In the genomic region with DNA sequence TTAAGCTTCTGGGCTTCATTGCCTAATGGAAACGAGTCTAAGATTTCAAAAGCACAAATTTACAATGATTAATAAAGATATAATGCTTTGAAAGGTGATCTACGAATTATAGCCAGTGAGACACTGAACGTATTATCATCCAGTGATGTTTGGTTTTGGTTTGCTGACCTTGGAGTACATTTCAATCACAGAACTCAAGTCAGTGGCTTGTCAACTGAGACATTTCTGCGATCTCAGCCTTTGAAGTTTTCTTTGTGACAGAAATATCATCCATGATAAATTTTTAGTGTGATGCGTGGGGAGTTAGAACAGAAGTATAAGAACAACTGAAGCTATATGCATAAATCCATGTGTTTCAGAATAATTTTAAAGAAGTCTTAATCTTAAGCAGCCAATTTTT, we compare ENCODE assay signal across 16 cellular contexts.
A peak's percentile ranks its signal among the peaks of the same experiment; 100 is the strongest.
DNase-seq lines count a peak whose midpoint lies in the region; ATAC-seq and TF ChIP-seq lines count a peak whose summit lies in the region.
"Had no signal": no experiment of that assay in that cellular context is flagged by ENCODE, and none has a peak within 500 bp of the region (broad histone marks: within the 10 kb centered on the region; RNA-seq: fewer than 3 reads in every experiment).

No MANE protein-coding gene starts in this region.

- H3K9me2 ChIP-seq in MM.1S (replicated peaks; ENCODE audit: insufficient read depth, low read length): no peaks in the 10 kb centered on the region

- H2AFZ ChIP-seq in MM.1S (ENCODE audit: low read length): no peak overlapping the region

- H3K36me3 ChIP-seq in BLaER1 treated with 17β-estradiol and CSF1 and Interleukin-3, amounts not matched to agents 10 nM and 100 nM: no peaks in the 10 kb centered on the region; a peak in 1 of 22 replicates
- no peaks in the 10 kb centered on the region for H3K36me3 ChIP-seq in MM.1S (replicated peaks; ENCODE audit: insufficient read depth, low read length)
- H3K36me3 ChIP-seq in gastrocnemius medialis: no peaks in the 10 kb centered on the region
- H3K36me3 ChIP-seq: stomach had no signal

- peaks cover 27% of the 10 kb centered on the region for H3F3A ChIP-seq in MM.1S (ENCODE audit: insufficient read depth, low read length)

- H3K4me1 ChIP-seq in BLaER1 treated with 17β-estradiol and CSF1 and Interleukin-3, amounts not matched to agents 10 nM and 100 nM: peaks cover 57 to 74% (median 65%) of the 10 kb centered on the region in 10 experiments
- H3K4me1 ChIP-seq in MM.1S (ENCODE audit: low read length) (peaks cover 13% of the 10 kb centered on the region; the same call in 1 of the 2 replicates), gastrocnemius medialis (peaks cover 51 to 54% of the 10 kb centered on the region in 2 donors)

- peak overlapping the region; percentile 85 to 99 (median 91) for H3K4me2 ChIP-seq in BLaER1 treated with 17β-estradiol and CSF1 and Interleukin-3, amounts not matched to agents 10 nM and 100 nM
- H3K4me2 ChIP-seq in MM.1S (ENCODE audit: low read depth, low read length): peak overlapping the region; percentile 90; the same call in 1 of the 2 replicates

- H3K9me3 ChIP-seq in BLaER1 treated with 17β-estradiol and CSF1 and Interleukin-3, amounts not matched to agents 10 nM and 100 nM (replicated peaks in 1 of 11): no peaks in the 10 kb centered on the region
- H3K9me3 ChIP-seq in MM.1S (replicated peaks; ENCODE audit: insufficient read depth, low read length) (no peaks in the 10 kb centered on the region), gastrocnemius medialis (no peaks in the 10 kb centered on the region)
- H3K9me3 ChIP-seq: stomach had no signal

- ATAC-seq in gastrocnemius medialis: no peak
- ATAC-seq in HG03196 (IDR thresholded peaks at IDR 0.05; ENCODE audit: unreplicated experiment): no peak
- ATAC-seq in HG03520 (IDR thresholded peaks at IDR 0.05; ENCODE audit: unreplicated experiment): no peak
- no peak for ATAC-seq in GM21526 (IDR thresholded peaks at IDR 0.05; ENCODE audit: low FRiP score, unreplicated experiment)
- ATAC-seq: activated naive CD8-positive, alpha-beta T cell treated with anti-CD3 and anti-CD28 coated beads, Interleukin-2, amount 50 U/mL, for 24 hours; activated T-cell treated with anti-CD3 and anti-CD28 coated beads, Interleukin-2, amount 50 U/mL, for 72 hours had no signal

- in situ Hi-C loops in gastrocnemius medialis (cut with MboI; ENCODE audit: low sequenced_read_pairs in 4 of 4): loop anchor here (5.0 to 25.0 kb wide), 6 partner anchors 77 to 261 kb away; a partner anchor contains a TSS

- H3K9ac ChIP-seq in BLaER1 treated with 17β-estradiol and CSF1 and Interleukin-3, amounts not matched to agents 10 nM and 100 nM: peak overlapping the region; percentile 82 to 91 (median 87)
- no peak overlapping the region; the same call in 1 of the 2 replicates for H3K9ac ChIP-seq in MM.1S (ENCODE audit: low read length)

- no peak for TF ChIP-seq CTCF in MM.1S (IDR thresholded peaks at IDR 0.05; ENCODE audit: low read length)
- no peak for TF ChIP-seq CTCF in dorsolateral prefrontal cortex (IDR thresholded peaks at IDR 0.05 in 54 of 56, conservative IDR thresholded peaks at IDR 0.05 in 2 of 56; ENCODE audit: low read depth in 1 of 56, partially characterized antibody in 56 of 56)
- TF ChIP-seq CTCF in gastrocnemius medialis (IDR thresholded peaks at IDR 0.05 in 4 of 5, conservative IDR thresholded peaks at IDR 0.05 in 1 of 5): no peak

- peak overlapping the region in 7 of 10 experiments; percentile 8 to 77 (median 70); a peak in 6 of 20 replicates for H3K4me3 ChIP-seq in BLaER1 treated with 17β-estradiol and CSF1 and Interleukin-3, amounts not matched to agents 10 nM and 100 nM
- peak overlapping the region; percentile 71; the same call in 1 of the 2 replicates for H3K4me3 ChIP-seq in MM.1S (ENCODE audit: low read length)
- peak overlapping the region in 52 of 59 donors; percentile 2 to 86 (median 75) for H3K4me3 ChIP-seq in dorsolateral prefrontal cortex
- peak overlapping the region in 2 of 4 donors; percentile 68 to 78 for H3K4me3 ChIP-seq in gastrocnemius medialis
- H3K4me3 ChIP-seq: stomach had no signal

- no peak for TF ChIP-seq POLR2A in gastrocnemius medialis (IDR thresholded peaks at IDR 0.05)

- H3K27ac ChIP-seq in BLaER1 treated with 17β-estradiol and CSF1 and Interleukin-3, amounts not matched to agents 10 nM and 100 nM: peak overlapping the region; percentile 81 to 95 (median 91); a peak in 21 of 22 replicates
- H3K27ac ChIP-seq in MM.1S (ENCODE audit: low read length) (no peak overlapping the region), dorsolateral prefrontal cortex (peak overlapping the region; percentile 88 to 100 (median 99)), gastrocnemius medialis (peak overlapping the region; percentile 93 to 95 (median 94))

- no peak for DNase-seq in MM.1S
- no peak for DNase-seq in dorsolateral prefrontal cortex
- DNase-seq in gastrocnemius medialis: no peak
- no peak for DNase-seq in activated T-cell treated with anti-CD3 and anti-CD28 coated beads, Interleukin-2, amount 50 U/mL, for 48 hours
- DNase-seq: activated CD4-positive, alpha-beta T cell treated with anti-CD3 and anti-CD28 coated beads, Interleukin-2, amount 50 U/mL, for 48 hours; activated naive CD8-positive, alpha-beta T cell treated with anti-CD3 and anti-CD28 coated beads, Interleukin-2, amount 50 U/mL, for 24 hours; activated T-cell treated with anti-CD3 and anti-CD28 coated beads, Interleukin-2, amount 50 U/mL, for 72 hours; AML-193; immature natural killer cell; NCI-H1694 treated with DMSO at 0.1 percent for 48 hours; stimulated activated CD4-positive, alpha-beta T cell treated with anti-CD3 and anti-CD28 coated beads, Interleukin-12 subunit alpha, Interleukin-12 subunit beta, amount 100 ng/mL, for 4 hours; stomach had no signal

- peaks cover 0 to 69% (median 7%) of the 10 kb centered on the region in 11 experiments; a peak in 11 of 22 replicates for H4K20me1 ChIP-seq in BLaER1 treated with 17β-estradiol and CSF1 and Interleukin-3, amounts not matched to agents 10 nM and 100 nM
- H4K20me1 ChIP-seq in MM.1S (ENCODE audit: insufficient read depth, low read length): no peaks in the 10 kb centered on the region

- no peaks in the 10 kb centered on the region for H3K27me3 ChIP-seq in BLaER1 treated with 17β-estradiol and CSF1 and Interleukin-3, amounts not matched to agents 10 nM and 100 nM
- H3K27me3 ChIP-seq in MM.1S (replicated peaks; ENCODE audit: insufficient read depth, low read length) (no peaks in the 10 kb centered on the region), dorsolateral prefrontal cortex (no peaks in the 10 kb centered on the region), gastrocnemius medialis (no peaks in the 10 kb centered on the region)

- intact Hi-C loops in dorsolateral prefrontal cortex (cut with DNase I) (loop anchor here (5.0 to 10.0 kb wide), 4 partner anchors 87 to 458 kb away; a partner anchor contains a TSS), gastrocnemius medialis (cut with DNase I; ENCODE audit: low total_unique reads) (loop anchor here (5.0 kb wide), 3 partner anchors 72 to 458 kb away; no protein-coding TSS in a partner anchor)

- H3K79me2 ChIP-seq in MM.1S (ENCODE audit: low read length): peaks cover 39% of the 10 kb centered on the region
